Comparison of ENCODE assay signal across 15 cellular contexts in the genomic region with DNA sequence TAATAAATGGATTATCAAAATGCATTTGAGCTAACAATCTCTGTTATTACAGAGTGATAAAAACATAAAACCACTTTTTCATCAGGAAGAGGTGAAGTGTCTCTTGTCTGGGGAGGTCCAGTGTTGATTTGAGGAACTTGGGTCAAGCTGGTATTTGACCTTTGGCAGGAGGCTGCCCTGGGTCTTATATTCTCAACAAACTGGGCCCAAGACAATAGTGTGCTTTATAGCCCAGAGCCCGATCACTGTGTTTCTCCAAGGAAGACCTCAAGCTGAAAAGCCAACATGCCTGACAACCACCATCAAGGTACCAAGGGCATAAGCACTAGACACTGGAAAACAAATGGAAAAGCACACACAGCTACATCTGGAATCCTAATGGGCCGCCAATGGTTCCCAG.
"Had no signal": no experiment of that assay in that cellular context is flagged by ENCODE, and none has a peak within 500 bp of the region (broad histone marks: within the 10 kb centered on the region; RNA-seq: fewer than 3 reads in every experiment).

No MANE protein-coding gene starts in this region.

- H3K27ac ChIP-seq: adrenal gland, gastrocnemius medialis, heart right ventricle, pancreas, VCaP had no signal

- ATAC-seq: activated CD4-positive, alpha-beta T cell treated with anti-CD3 and anti-CD28 coated beads for 36 hours; activated CD8-positive, alpha-beta T cell treated with anti-CD3 and anti-CD28 coated beads, Interleukin-2, amount 10 ng/mL, durations not matched to agents 7 days and 5 days; heart right ventricle; left lobe of liver; pancreas; stimulated activated naive CD8-positive, alpha-beta T cell treated with anti-CD3 and anti-CD28 coated beads, Interleukin-15, Interleukin-2, amounts not matched to agents 100 U/mL and 50 U/mL, for 24 hours had no signal

- H3K27me3 ChIP-seq: adrenal gland, gastrocnemius medialis, heart right ventricle, pancreas had no signal

- H3K9me3 Mint-ChIP-seq: neural crest cell had no signal

- DNase-seq: activated CD4-positive, alpha-beta T cell treated with anti-CD3 and anti-CD28 coated beads for 36 hours; activated CD8-positive, alpha-beta T cell treated with anti-CD3 and anti-CD28 coated beads, Interleukin-2, amount 10 ng/mL, durations not matched to agents 7 days and 5 days; activated naive CD4-positive, alpha-beta T cell treated with anti-CD3 and anti-CD28 coated beads, Interleukin-2, amount 10 ng/mL, durations not matched to agents 7 days and 5 days; adrenal gland; gastrocnemius medialis; heart right ventricle; pancreas; stimulated activated CD4-positive, alpha-beta T cell treated with anti-CD3 and anti-CD28 coated beads, Interleukin-4, amount 100 ng/mL, for 1 hour; stimulated activated CD8-positive, alpha-beta memory T cell treated with anti-CD3 and anti-CD28 coated beads, Interleukin-4, amount 100 ng/mL, for 48 hours; stimulated activated naive CD8-positive, alpha-beta T cell treated with anti-CD3 and anti-CD28 coated beads, Interleukin-15, Interleukin-2, amounts not matched to agents 100 U/mL and 50 U/mL, for 24 hours; T-helper 9 cell had no signal

- H3K4me1 ChIP-seq: adrenal gland, pancreas had no signal

- H3K9me3 ChIP-seq: adrenal gland, gastrocnemius medialis, pancreas had no signal

- H3K4me3 Mint-ChIP-seq: activated CD4-positive, alpha-beta T cell treated with anti-CD3 and anti-CD28 coated beads for 36 hours; activated CD8-positive, alpha-beta T cell treated with anti-CD3 and anti-CD28 coated beads, Interleukin-2, amount 10 ng/mL, durations not matched to agents 7 days and 5 days; activated naive CD4-positive, alpha-beta T cell treated with anti-CD3 and anti-CD28 coated beads, Interleukin-2, amount 10 ng/mL, durations not matched to agents 7 days and 5 days; neural crest cell had no signal

- H3K4me1 Mint-ChIP-seq: activated CD4-positive, alpha-beta T cell treated with anti-CD3 and anti-CD28 coated beads for 36 hours; activated naive CD4-positive, alpha-beta T cell treated with anti-CD3 and anti-CD28 coated beads, Interleukin-2, amount 10 ng/mL, durations not matched to agents 7 days and 5 days had no signal

- H3K27me3 Mint-ChIP-seq: activated CD4-positive, alpha-beta T cell treated with anti-CD3 and anti-CD28 coated beads for 36 hours; activated naive CD4-positive, alpha-beta T cell treated with anti-CD3 and anti-CD28 coated beads, Interleukin-2, amount 10 ng/mL, durations not matched to agents 7 days and 5 days had no signal

- H3K36me3 Mint-ChIP-seq: activated naive CD4-positive, alpha-beta T cell treated with anti-CD3 and anti-CD28 coated beads, Interleukin-2, amount 10 ng/mL, durations not matched to agents 7 days and 5 days had no signal

- H3K4me3 ChIP-seq: adrenal gland, gastrocnemius medialis, heart right ventricle, pancreas had no signal

- H3K27ac Mint-ChIP-seq: activated CD4-positive, alpha-beta T cell treated with anti-CD3 and anti-CD28 coated beads for 36 hours; activated CD8-positive, alpha-beta T cell treated with anti-CD3 and anti-CD28 coated beads, Interleukin-2, amount 10 ng/mL, durations not matched to agents 7 days and 5 days; activated naive CD4-positive, alpha-beta T cell treated with anti-CD3 and anti-CD28 coated beads, Interleukin-2, amount 10 ng/mL, durations not matched to agents 7 days and 5 days; activated T-helper 2 cell treated with anti-CD3 and anti-CD28 coated beads, Interferon-gamma antibody, Interleukin-2, Interleukin-4, amounts not matched to agents 10 μg/mL and 5 μg/mL and 100 μg/mL, durations not matched to agents 14 hours and 24 hours and 36 hours had no signal

- H3K36me3 ChIP-seq: adrenal gland, gastrocnemius medialis, heart right ventricle, pancreas had no signal
